Comparison of ENCODE assay signal across 8 cellular contexts in genomic region chr4:94406668-94407437, GRCh38. TPM values are rescaled to one million over a fixed set of nuclear protein-coding genes. Genes with fewer than 3 reads are reported as not detected.
A peak's percentile ranks its signal among the peaks of the same experiment; 100 is the strongest.
DNase-seq lines count a peak whose midpoint lies in the region; ATAC-seq and TF ChIP-seq lines count a peak whose summit lies in the region.

No MANE protein-coding gene starts in this region.

- WGBS in stomach, 5 donors = 24 to 28% (median 28%) methylated on average over 10 of the region's 10 CpGs

- no peaks in the 10 kb centered on the region for H3K27me3 ChIP-seq in stomach

- no peaks in the 10 kb centered on the region for H3K36me3 Mint-ChIP-seq in CD14-positive monocyte
- no peaks in the 10 kb centered on the region for H3K36me3 Mint-ChIP-seq in nephron progenitor cell (ENCODE audit: low read depth)

- no peak for TF ChIP-seq EP300 in stomach (IDR thresholded peaks at IDR 0.05)

- H3K4me1 ChIP-seq in stomach = peaks cover 0 to 15% (median 5%) of the 10 kb centered on the region in 4 donors

- intact Hi-C loops in CD14-positive monocyte (cut with micrococcal nuclease) = loop anchor here (5.0 kb wide), 2 partner anchors 185 to 190 kb away; no protein-coding TSS in a partner anchor
- intact Hi-C loops in stomach (cut with DNase I; ENCODE audit: low total_unique reads) = no loop called here

- ATAC-seq in GM19035 (IDR thresholded peaks at IDR 0.05; ENCODE audit: unreplicated experiment) = peak; percentile 76
- ATAC-seq in HG03520 (IDR thresholded peaks at IDR 0.05; ENCODE audit: unreplicated experiment) = peak; percentile 90

- no peak overlapping the region for H3K4me3 Mint-ChIP-seq in CD14-positive monocyte
- no peak overlapping the region for H3K4me3 Mint-ChIP-seq in nephron progenitor cell

- TF ChIP-seq POLR2A in stomach (IDR thresholded peaks at IDR 0.05) = no peak

- no peak overlapping the region for H3K4me3 ChIP-seq in stomach

- H3K9me3 ChIP-seq in stomach = no peaks in the 10 kb centered on the region

- no peak overlapping the region for H3K27ac Mint-ChIP-seq in CD14-positive monocyte
- no peak overlapping the region for H3K27ac Mint-ChIP-seq in nephron progenitor cell

- H3K36me3 ChIP-seq in stomach = no peaks in the 10 kb centered on the region

- H3K9me3 Mint-ChIP-seq in CD14-positive monocyte (peaks cover 0 to 2% (median 0%) of the 10 kb centered on the region in 7 donors), nephron progenitor cell (no peaks in the 10 kb centered on the region)

- peaks cover 2% of the 10 kb centered on the region for H3K4me1 Mint-ChIP-seq in CD14-positive monocyte
- peaks cover 34% of the 10 kb centered on the region for H3K4me1 Mint-ChIP-seq in nephron progenitor cell

- DNase-seq in CD14-positive monocyte (ENCODE audit: low spot score) = peak; percentile 52
- DNase-seq in NOMO-1 treated with DMSO at 0.1 percent for 48 hours (lab: John Stamatoyannopoulos, UW; ENCODE audit: unreplicated experiment) = peak; percentile 62
- peak; percentile 23 for DNase-seq in activated T-cell treated with anti-CD3 and anti-CD28 coated beads for 24 hours (ENCODE audit: low read depth)
- DNase-seq in fibroblast of gingiva (ENCODE audit: low read depth) = peak; percentile 76
- peak; percentile 66 for DNase-seq in nephron progenitor cell
- peak; percentile 78 for DNase-seq in stomach

- TF ChIP-seq CTCF in CD14-positive monocyte (IDR thresholded peaks at IDR 0.05) (peak; percentile 89), nephron progenitor cell (IDR thresholded peaks at IDR 0.05) (peak; percentile 96), stomach (IDR thresholded peaks at IDR 0.05) (peak in 5 of 7 experiments; percentile 61 to 85 (median 76))

- H3K27me3 Mint-ChIP-seq in CD14-positive monocyte (ENCODE audit: low read depth in 3 of 3) (no peaks in the 10 kb centered on the region), nephron progenitor cell (ENCODE audit: low read depth, poor library complexity) (no peaks in the 10 kb centered on the region)

- peak overlapping the region in 1 of 5 donors; percentile 43 for H3K27ac ChIP-seq in stomach

RNA-seq across cellular contexts. Expression of gene PDLIM5, which starts 44.9 kb away (rescaled TPM):
- polyA plus RNA-seq in CD14-positive monocyte (100 to 1,000 TPM in 1 of 2 donors, 10 to 100 TPM in 1; 80.9 to 105 TPM), stomach (10 to 100 TPM; 23.7 to 31.5 (median 24.6) TPM)
- total RNA-seq in stomach = 100 to 1,000 TPM in 1 of 5 donors, 10 to 100 TPM in 4; 37.9 to 311 (median 64.0) TPM

Comparison
In these comparisons a context has a peak if more than half of its experiments do, and no peak if none do; other contexts are left out.
1. DNase-seq: peak in every context shown above with its lines; median percentile 78 in stomach; 76 in fibroblast of gingiva; 66 in nephron progenitor cell; 62 in NOMO-1 treated with DMSO at 0.1 percent for 48 hours; 52 in CD14-positive monocyte; 23 in activated T-cell treated with anti-CD3 and anti-CD28 coated beads for 24 hours.